21 cellular contexts compared by ENCODE assay signal in genomic region chr3:152095472-152095871, GRCh38.
"Had no signal": no experiment of that assay in that cellular context is flagged by ENCODE, and none has a peak within 500 bp of the region (broad histone marks: within the 10 kb centered on the region; RNA-seq: fewer than 3 reads in every experiment).

No MANE protein-coding gene starts in this region.

- H3K9me3 ChIP-seq: prostate gland, right lobe of liver, thoracic aorta had no signal

- H3K36me3 ChIP-seq: heart right ventricle, prostate gland, right lobe of liver, spleen, thoracic aorta had no signal

- H3K27me3 ChIP-seq: dorsolateral prefrontal cortex, heart right ventricle, right lobe of liver, spleen had no signal

- DNase-seq: cortex of kidney; dorsolateral prefrontal cortex; effector CD8-positive, alpha-beta T cell; heart right ventricle; hypothalamus; kidney glomerular epithelial cell; mesendoderm; naive thymus-derived CD4-positive, alpha-beta T cell; nephron progenitor cell; retina; right lobe of liver; spleen; stimulated activated CD4-positive, alpha-beta T cell treated with anti-CD3 and anti-CD28 coated beads, Interleukin-15, amount 100 ng/mL, for 24 hours; stimulated activated CD4-positive, alpha-beta T cell treated with anti-CD3 and anti-CD28 coated beads, Interleukin-1b, Interleukin-23, amount 100 ng/mL, for 48 hours; stimulated activated CD4-positive, alpha-beta T cell treated with anti-CD3 and anti-CD28 coated beads, Interleukin-4, amount 100 ng/mL, for 24 hours; substantia nigra had no signal

- H3K27ac ChIP-seq: dorsolateral prefrontal cortex, heart right ventricle, parathyroid adenoma, right lobe of liver, spleen had no signal

- H3K4me3 ChIP-seq: dorsolateral prefrontal cortex, heart right ventricle, prostate gland, right lobe of liver, spleen, thoracic aorta had no signal

- H3K4me1 ChIP-seq: parathyroid adenoma, right lobe of liver had no signal

- FAIRE-seq: frontal cortex, islet of Langerhans had no signal
